ENCODE assay signal across 9 cellular contexts in genomic region chr12:26771861-26772260, GRCh38.
"Had no signal": no experiment of that assay in that cellular context is flagged by ENCODE, and none has a peak within 500 bp of the region (broad histone marks: within the 10 kb centered on the region; RNA-seq: fewer than 3 reads in every experiment).

No MANE protein-coding gene starts in this region.

- H3K4me2 ChIP-seq: GM23338 had no signal

- H2AFZ ChIP-seq: GM23248, GM23338 had no signal

- ATAC-seq: GM23338, HCT116 had no signal

- DNase-seq: GM23248, GOT3, H7, H9, HCEC 1CT, HFFc6 had no signal

- H3K36me3 ChIP-seq: HAP-1 had no signal

- H3K9me3 ChIP-seq: HAP-1 had no signal

- H3K4me1 ChIP-seq: HAP-1 had no signal

- H3K27ac ChIP-seq: GM23248 had no signal

- H3K4me3 ChIP-seq: GM23248, GM23338, HAP-1 had no signal

- H3K9ac ChIP-seq: GM23248 had no signal
